10 cellular contexts compared by ENCODE assay signal in the genomic region with DNA sequence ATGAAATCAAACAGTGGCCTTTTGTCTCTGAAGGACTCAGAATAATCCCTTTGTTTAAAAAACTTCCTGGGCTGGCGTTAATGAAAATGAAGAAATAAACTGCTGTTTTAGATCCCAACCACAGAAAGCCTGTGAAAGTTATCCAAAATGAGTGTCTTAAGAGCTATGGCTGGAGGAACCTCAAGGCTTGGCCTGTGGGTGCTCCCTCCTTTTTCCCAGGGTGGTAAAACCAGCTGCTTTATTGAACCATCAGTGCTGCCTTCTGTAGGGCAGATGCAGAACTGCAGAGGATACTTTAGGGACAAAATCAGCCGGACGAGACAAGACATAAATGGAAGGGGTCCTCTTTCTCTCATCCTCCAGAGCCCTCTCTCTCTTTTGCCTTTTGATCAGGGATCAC.
DNase-seq lines count a peak whose midpoint lies in the region; ATAC-seq and TF ChIP-seq lines count a peak whose summit lies in the region.
"Had no signal": no experiment of that assay in that cellular context is flagged by ENCODE, and none has a peak within 500 bp of the region (broad histone marks: within the 10 kb centered on the region; RNA-seq: fewer than 3 reads in every experiment).

No MANE protein-coding gene starts in this region.

- H3K4me1 Mint-ChIP-seq in chondrocyte (ENCODE audit: low read depth) = peaks cover 22% of the 10 kb centered on the region
- H3K4me1 Mint-ChIP-seq in neural crest cell = peaks cover 6% of the 10 kb centered on the region
- peaks cover 0 to 3% (median under 1%) of the 10 kb centered on the region in 4 donors for H3K4me1 Mint-ChIP-seq in CD4-positive, alpha-beta memory T cell

- peaks cover 0 to 60% of the 10 kb centered on the region in 2 donors for H3K36me3 ChIP-seq in vagina
- H3K36me3 ChIP-seq in CD4-positive, alpha-beta memory T cell (ENCODE audit: insufficient read depth, low read length) = peaks cover 88% of the 10 kb centered on the region

- no peak for TF ChIP-seq POLR2A in vagina (IDR thresholded peaks at IDR 0.05)

- no peaks in the 10 kb centered on the region for H3K27me3 ChIP-seq in vagina
- H3K27me3 ChIP-seq in CD4-positive, alpha-beta memory T cell (ENCODE audit: insufficient read depth, low read length) = no peaks in the 10 kb centered on the region

- TF ChIP-seq CTCF in chondrocyte (IDR thresholded peaks at IDR 0.05) = peak; percentile 64
- TF ChIP-seq CTCF in neural crest cell (conservative IDR thresholded peaks at IDR 0.05) = peak; percentile 56
- TF ChIP-seq CTCF in vagina (IDR thresholded peaks at IDR 0.05) = peak in 1 of 3 experiments; percentile 10

- CTCF ChIA-PET in CD4-positive, alpha-beta memory T cell (lab: Charles Lee; ENCODE audit: partially characterized antibody) = interaction anchor here (0.8 to 1.5 kb wide), 6 partner anchors 9 to 31 kb away, joined by 3 to 7 read pairs (median 4); no protein-coding TSS in a partner anchor

- no peaks in the 10 kb centered on the region for H3K9me3 Mint-ChIP-seq in chondrocyte (ENCODE audit: low read depth)
- no peaks in the 10 kb centered on the region for H3K9me3 Mint-ChIP-seq in neural crest cell
- no peaks in the 10 kb centered on the region for H3K9me3 Mint-ChIP-seq in CD4-positive, alpha-beta memory T cell
- H3K9me3 Mint-ChIP-seq: CD4-positive, CD25-positive, alpha-beta regulatory T cell; dendritic cell treated with granulocyte-macrophage colony-stimulating factor and Interleukin-4, amounts not matched to agents 40 ng/mL and 50 ng/mL, for 4 days had no signal

- H3K36me3 Mint-ChIP-seq in chondrocyte (ENCODE audit: low read depth) = peaks cover 34% of the 10 kb centered on the region
- no peaks in the 10 kb centered on the region for H3K36me3 Mint-ChIP-seq in neural crest cell (ENCODE audit: low read depth)
- peaks cover 71 to 93% of the 10 kb centered on the region in 2 donors for H3K36me3 Mint-ChIP-seq in CD4-positive, alpha-beta memory T cell

- H3K4me1 ChIP-seq in vagina = peaks cover 4% of the 10 kb centered on the region
- H3K4me1 ChIP-seq in CD4-positive, alpha-beta memory T cell (ENCODE audit: insufficient read depth, low read length) = no peaks in the 10 kb centered on the region

- H3K27ac ChIP-seq in vagina = no peak overlapping the region
- H3K27ac ChIP-seq in CD4-positive, alpha-beta memory T cell (ENCODE audit: low read depth, low read length) = no peak overlapping the region

- no peak overlapping the region for H3K4me3 Mint-ChIP-seq in chondrocyte (ENCODE audit: unreplicated experiment)
- H3K4me3 Mint-ChIP-seq in neural crest cell = no peak overlapping the region
- H3K4me3 Mint-ChIP-seq in CD4-positive, alpha-beta memory T cell = no peak overlapping the region
- H3K4me3 Mint-ChIP-seq: CD4-positive, CD25-positive, alpha-beta regulatory T cell; dendritic cell treated with granulocyte-macrophage colony-stimulating factor and Interleukin-4, amounts not matched to agents 40 ng/mL and 50 ng/mL, for 4 days had no signal

- POLR2A ChIA-PET in CD4-positive, alpha-beta memory T cell (lab: Charles Lee; ENCODE audit: partially characterized antibody) = no interaction called here

- no peak for ATAC-seq in GM19351 (IDR thresholded peaks at IDR 0.05; ENCODE audit: unreplicated experiment)

- H3K27me3 Mint-ChIP-seq in chondrocyte (ENCODE audit: low read depth) (no peaks in the 10 kb centered on the region), neural crest cell (ENCODE audit: low read depth) (no peaks in the 10 kb centered on the region)
- H3K27me3 Mint-ChIP-seq in CD4-positive, alpha-beta memory T cell = no peaks in the 10 kb centered on the region
- H3K27me3 Mint-ChIP-seq: CD4-positive, CD25-positive, alpha-beta regulatory T cell; dendritic cell treated with granulocyte-macrophage colony-stimulating factor and Interleukin-4, amounts not matched to agents 40 ng/mL and 50 ng/mL, for 4 days had no signal

- H3K27ac Mint-ChIP-seq in chondrocyte (ENCODE audit: unreplicated experiment) (no peak overlapping the region), neural crest cell (ENCODE audit: unreplicated experiment) (no peak overlapping the region)
- peak overlapping the region in 2 of 7 donors; percentile 7 to 35 for H3K27ac Mint-ChIP-seq in CD4-positive, alpha-beta memory T cell
- H3K27ac Mint-ChIP-seq: CD4-positive, CD25-positive, alpha-beta regulatory T cell; dendritic cell treated with granulocyte-macrophage colony-stimulating factor and Interleukin-4, amounts not matched to agents 40 ng/mL and 50 ng/mL, for 4 days had no signal

- intact Hi-C loops in vagina (cut with DNase I) = loop anchor here (5.0 kb wide), 1 partner anchor 49 kb away; no protein-coding TSS in a partner anchor
- intact Hi-C loops in CD4-positive, alpha-beta memory T cell (cut with micrococcal nuclease) = no loop called here

- H3K9me3 ChIP-seq in vagina = no peaks in the 10 kb centered on the region
- H3K9me3 ChIP-seq in CD4-positive, alpha-beta memory T cell (ENCODE audit: control insufficient read depth in 1 of 2, low read length in 2 of 2) = no peaks in the 10 kb centered on the region

- peak; percentile 17 for DNase-seq in NCI-H146 (lab: John Stamatoyannopoulos, UW)
- no peak for DNase-seq in NCI-H146 treated with DMSO at 0.1 percent for 48 hours (lab: John Stamatoyannopoulos, UW; ENCODE audit: unreplicated experiment)
- DNase-seq in Kasumi-1 (lab: John Stamatoyannopoulos, UW) = peak; percentile 28 to 29
- DNase-seq in chondrocyte (ENCODE audit: low spot score) = no peak
- DNase-seq in neural crest cell (ENCODE audit: low read depth, low spot score) = no peak
- no peak for DNase-seq in vagina (ENCODE audit: extremely low spot score in 2 of 2)
- no peak for DNase-seq in CD4-positive, alpha-beta memory T cell

- no peak overlapping the region for H3K4me3 ChIP-seq in vagina
- no peak overlapping the region for H3K4me3 ChIP-seq in CD4-positive, alpha-beta memory T cell (ENCODE audit: low read length in 2 of 2)

Comparison
In these comparisons a context has a peak if more than half of its experiments do, and no peak if none do; other contexts are left out.
1. DNase-seq: peak in NCI-H146 (single experiment) and Kasumi-1 (2 of 2); none in NCI-H146 treated with DMSO at 0.1 percent for 48 hours (single experiment), chondrocyte (single experiment), neural crest cell (single experiment), vagina (0 of 2) and CD4-positive, alpha-beta memory T cell (0 of 5).